In the genomic region with DNA sequence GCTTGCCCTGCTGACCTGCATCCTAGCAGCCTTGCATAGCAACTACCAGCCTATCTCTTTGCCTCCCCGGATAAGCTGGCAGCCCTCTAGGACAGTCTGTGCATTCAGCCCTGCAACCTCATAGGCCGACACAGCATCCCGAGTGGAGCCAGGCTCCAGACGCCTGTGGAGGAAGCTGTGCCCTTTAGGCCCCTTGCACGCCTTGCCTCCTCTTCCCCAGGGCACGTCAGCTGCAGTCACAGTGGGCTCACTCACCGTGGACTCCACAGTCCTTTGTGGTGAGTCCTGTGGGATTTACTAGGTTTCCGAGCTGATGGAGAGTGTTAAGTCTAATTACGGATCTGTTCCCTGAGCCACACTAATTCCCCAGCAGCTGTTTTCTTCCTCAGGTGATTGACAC, we compare ENCODE assay signal across 12 cellular contexts.
"Had no signal": no experiment of that assay in that cellular context is flagged by ENCODE, and none has a peak within 500 bp of the region (broad histone marks: within the 10 kb centered on the region; RNA-seq: fewer than 3 reads in every experiment).

No MANE protein-coding gene starts in this region.

- H3K4me3 ChIP-seq: esophagus muscularis mucosa, gastroesophageal sphincter, ovary had no signal

- DNase-seq: activated CD4-positive, alpha-beta memory T cell treated with anti-CD3 and anti-CD28 coated beads for 36 hours; effector memory CD4-positive, alpha-beta T cell; immature natural killer cell; naive thymus-derived CD4-positive, alpha-beta T cell; ovary; stimulated activated naive B cell treated with anti-CD40 and anti-IgM and Interleukin-4, amounts not matched to agents 10 μg/mL and 1 μg/mL and 100 μg/mL, for 72 hours; T-helper 2 cell had no signal

- H3K4me3 Mint-ChIP-seq: activated CD4-positive, alpha-beta memory T cell treated with anti-CD3 and anti-CD28 coated beads for 36 hours; activated naive CD8-positive, alpha-beta T cell; dendritic cell treated with granulocyte-macrophage colony-stimulating factor and Interleukin-4, amounts not matched to agents 40 ng/mL and 50 ng/mL, for 4 days; immature natural killer cell; memory B cell; naive thymus-derived CD4-positive, alpha-beta T cell; stimulated activated naive B cell treated with anti-CD40 and anti-IgM and Interleukin-4, amounts not matched to agents 10 μg/mL and 1 μg/mL and 100 μg/mL, for 72 hours had no signal

- H3K9me3 ChIP-seq: ovary had no signal

- ATAC-seq: gastroesophageal sphincter; naive thymus-derived CD4-positive, alpha-beta T cell; stimulated activated naive B cell treated with anti-CD40 and anti-IgM and Interleukin-4, amounts not matched to agents 10 μg/mL and 1 μg/mL and 100 μg/mL, for 72 hours had no signal

- H3K36me3 Mint-ChIP-seq: activated CD4-positive, alpha-beta memory T cell treated with anti-CD3 and anti-CD28 coated beads for 36 hours; activated naive CD8-positive, alpha-beta T cell; immature natural killer cell; memory B cell had no signal

- H3K4me1 ChIP-seq: esophagus muscularis mucosa, gastroesophageal sphincter had no signal

- H3K27me3 ChIP-seq: ovary had no signal

- H3K27ac Mint-ChIP-seq: activated CD4-positive, alpha-beta memory T cell treated with anti-CD3 and anti-CD28 coated beads for 36 hours; activated naive CD8-positive, alpha-beta T cell; dendritic cell treated with granulocyte-macrophage colony-stimulating factor and Interleukin-4, amounts not matched to agents 40 ng/mL and 50 ng/mL, for 4 days; immature natural killer cell; memory B cell; naive thymus-derived CD4-positive, alpha-beta T cell; stimulated activated naive B cell treated with anti-CD40 and anti-IgM and Interleukin-4, amounts not matched to agents 10 μg/mL and 1 μg/mL and 100 μg/mL, for 72 hours had no signal

- H3K36me3 ChIP-seq: esophagus muscularis mucosa, gastroesophageal sphincter, ovary had no signal

- H3K4me1 Mint-ChIP-seq: immature natural killer cell; memory B cell; naive thymus-derived CD4-positive, alpha-beta T cell; stimulated activated naive B cell treated with anti-CD40 and anti-IgM and Interleukin-4, amounts not matched to agents 10 μg/mL and 1 μg/mL and 100 μg/mL, for 72 hours had no signal

- H3K27me3 Mint-ChIP-seq: activated CD4-positive, alpha-beta memory T cell treated with anti-CD3 and anti-CD28 coated beads for 36 hours; activated naive CD8-positive, alpha-beta T cell had no signal

- H3K27ac ChIP-seq: esophagus muscularis mucosa, gastroesophageal sphincter, ovary had no signal
